24 cellular contexts compared by ENCODE assay signal in genomic region chr4:135123632-135124031, GRCh38.
"Had no signal": no experiment of that assay in that cellular context is flagged by ENCODE, and none has a peak within 500 bp of the region (broad histone marks: within the 10 kb centered on the region; RNA-seq: fewer than 3 reads in every experiment).

No MANE protein-coding gene starts in this region.

- H2AFZ ChIP-seq: hepatocyte had no signal

- H3K27me3 ChIP-seq: ascending aorta, esophagus muscularis mucosa, hepatocyte, pancreas, stomach, upper lobe of right lung had no signal

- H3K27ac ChIP-seq: ascending aorta, esophagus muscularis mucosa, hepatocyte, pancreas, stomach, thoracic aorta, upper lobe of right lung had no signal

- H3K9me3 ChIP-seq: ascending aorta, esophagus muscularis mucosa, pancreas, stomach, thoracic aorta, upper lobe of right lung had no signal

- ATAC-seq: activated naive CD8-positive, alpha-beta T cell treated with anti-CD3 and anti-CD28 coated beads, Interleukin-2, amount 50 U/mL, for 24 hours; activated T-cell treated with anti-CD3 and anti-CD28 coated beads, Interleukin-2, amount 50 U/mL, for 4 hours; naive thymus-derived CD8-positive, alpha-beta T cell; pancreas; sciatic nerve; stimulated activated effector memory CD8-positive, alpha-beta T cell treated with anti-CD3 and anti-CD28 coated beads, Interleukin-12 subunit alpha, Interleukin-12 subunit beta, amount 100 ng/mL, for 72 hours; upper lobe of right lung had no signal

- H3K4me3 ChIP-seq: ascending aorta, esophagus muscularis mucosa, hepatocyte, pancreas, stomach, thoracic aorta, upper lobe of right lung had no signal

- H3K4me2 ChIP-seq: hepatocyte had no signal

- H3K79me2 ChIP-seq: hepatocyte had no signal

- FAIRE-seq: bronchial epithelial cell, endothelial cell of umbilical vein, pancreas had no signal

- H3K36me3 ChIP-seq: ascending aorta, esophagus muscularis mucosa, pancreas, stomach, thoracic aorta, upper lobe of right lung had no signal

- DNase-seq: activated CD4-positive, alpha-beta T cell treated with anti-CD3 and anti-CD28 coated beads, Interleukin-2, amount 10 ng/mL, durations not matched to agents 7 days and 5 days; activated CD4-positive, CD25-positive, alpha-beta regulatory T cell; activated CD8-positive, alpha-beta memory T cell treated with anti-CD3 and anti-CD28 coated beads, Interleukin-2, amount 50 U/mL, for 4 hours; activated naive CD4-positive, alpha-beta T cell treated with anti-CD3 and anti-CD28 coated beads, Interleukin-2, amount 10 ng/mL, durations not matched to agents 7 days and 5 days; activated naive CD8-positive, alpha-beta T cell treated with anti-CD3 and anti-CD28 coated beads, Interleukin-2, amount 50 U/mL, for 24 hours; activated T-cell treated with anti-CD3 and anti-CD28 coated beads, Interleukin-2, amount 50 U/mL, for 4 hours; cerebellar nuclear complex; effector memory CD4-positive, alpha-beta T cell; foreskin fibroblast; mesenchymal stem cell; naive thymus-derived CD8-positive, alpha-beta T cell; pancreas; stimulated activated CD4-positive, alpha-beta T cell treated with anti-CD3 and anti-CD28 coated beads, Interleukin-4, amount 100 ng/mL, for 24 hours; stomach; T-helper 9 cell; upper lobe of right lung had no signal

- H3K4me1 ChIP-seq: ascending aorta, esophagus muscularis mucosa, pancreas, stomach, upper lobe of right lung had no signal
